In the genomic region with DNA sequence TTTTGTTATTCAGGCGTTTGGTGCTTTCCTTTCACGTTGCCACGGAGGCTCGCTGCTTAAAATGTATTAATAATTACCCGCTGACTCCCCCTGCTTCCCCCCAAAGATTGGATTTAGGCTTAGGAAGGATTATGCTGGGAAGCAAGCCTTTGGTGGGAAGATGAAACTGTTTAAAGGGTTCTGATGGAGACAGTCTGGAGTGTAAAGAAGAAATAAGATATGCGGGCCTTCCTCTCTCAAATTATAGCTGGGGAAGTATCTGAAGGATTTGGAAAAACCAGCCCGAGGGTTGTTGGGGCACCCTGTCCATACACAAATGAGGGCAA, we compare ENCODE assay signal across 8 cellular contexts. TPM values are rescaled to one million over a fixed set of nuclear protein-coding genes. Genes with fewer than 3 reads are reported as not detected.
DNase-seq lines count a peak whose midpoint lies in the region; ATAC-seq and TF ChIP-seq lines count a peak whose summit lies in the region.

No MANE protein-coding gene starts in this region.

- H3K9me3 ChIP-seq in thoracic aorta: no peaks in the 10 kb centered on the region

- peaks cover 6 to 19% of the 10 kb centered on the region in 2 donors for H3K4me1 ChIP-seq in thoracic aorta (ENCODE audit: control insufficient read depth in 1 of 2, low read depth in 2 of 2)

- CTCF ChIA-PET in activated CD4-positive, alpha-beta T cell treated with anti-CD3 and anti-CD28 coated beads, Interleukin-2, amount 10 ng/mL, durations not matched to agents 7 days and 5 days (lab: Charles Lee): interaction anchor here (1.0 to 2.1 kb wide), 2 partner anchors 10 to 61 kb away, joined by 3 to 11 read pairs; no protein-coding TSS in a partner anchor

- H3K36me3 Mint-ChIP-seq in activated CD4-positive, alpha-beta T cell treated with anti-CD3 and anti-CD28 coated beads, Interleukin-2, amount 10 ng/mL, durations not matched to agents 7 days and 5 days (ENCODE audit: low read depth): peaks cover 7% of the 10 kb centered on the region

- peaks cover 59% of the 10 kb centered on the region for H3K4me1 Mint-ChIP-seq in activated CD4-positive, alpha-beta T cell treated with anti-CD3 and anti-CD28 coated beads, Interleukin-2, amount 10 ng/mL, durations not matched to agents 7 days and 5 days

- H3K4me3 ChIP-seq in astrocyte of the cerebellum (ENCODE audit: low read depth, low read length): peak overlapping the region; percentile 67
- peak overlapping the region; percentile 88 for H3K4me3 ChIP-seq in lower leg skin (ENCODE audit: low read depth, poor library complexity, severe bottlenecking)
- H3K4me3 ChIP-seq in thoracic aorta: peak overlapping the region; percentile 94

- peaks cover 2% of the 10 kb centered on the region for H3K27me3 Mint-ChIP-seq in activated CD4-positive, alpha-beta T cell treated with anti-CD3 and anti-CD28 coated beads, Interleukin-2, amount 10 ng/mL, durations not matched to agents 7 days and 5 days

- H3K36me3 ChIP-seq in thoracic aorta: no peaks in the 10 kb centered on the region

- H3K27ac Mint-ChIP-seq in activated CD4-positive, alpha-beta T cell treated with anti-CD3 and anti-CD28 coated beads, Interleukin-2, amount 10 ng/mL, durations not matched to agents 7 days and 5 days: peak overlapping the region; percentile 90

- no peak for DNase-seq in activated CD4-positive, alpha-beta T cell treated with anti-CD3 and anti-CD28 coated beads, Interleukin-2, amount 10 ng/mL, durations not matched to agents 7 days and 5 days
- DNase-seq in activated CD4-positive, alpha-beta T cell treated with anti-CD3 and anti-CD28 coated beads, Interleukin-2, amount 50 U/mL, for 1 hour: no peak
- DNase-seq in astrocyte of the cerebellum (ENCODE audit: low read depth) (no peak), lower leg skin (ENCODE audit: low spot score in 2 of 2) (no peak), thoracic aorta (ENCODE audit: low spot score) (no peak)

- no peak for ATAC-seq in thoracic aorta (ENCODE audit: insufficient number of reproducible peaks, low FRiP score, low read depth)
- no peak for ATAC-seq in GM19467 (IDR thresholded peaks at IDR 0.05; ENCODE audit: unreplicated experiment)
- no peak for ATAC-seq in HG02610 (IDR thresholded peaks at IDR 0.05; ENCODE audit: unreplicated experiment)
- no peak for ATAC-seq in HG02759 (IDR thresholded peaks at IDR 0.05; ENCODE audit: unreplicated experiment)

- peak overlapping the region; percentile 87 for H3K4me3 Mint-ChIP-seq in activated CD4-positive, alpha-beta T cell treated with anti-CD3 and anti-CD28 coated beads, Interleukin-2, amount 10 ng/mL, durations not matched to agents 7 days and 5 days

- POLR2A ChIA-PET in activated CD4-positive, alpha-beta T cell treated with anti-CD3 and anti-CD28 coated beads, Interleukin-2, amount 10 ng/mL, durations not matched to agents 7 days and 5 days (lab: Charles Lee): no interaction called here

- WGBS in lower leg skin, 2 donors: 5 to 8% methylated on average over 7 of the region's 7 CpGs

- no peak for TF ChIP-seq POLR2A in lower leg skin (IDR thresholded peaks at IDR 0.05)

- in situ Hi-C loops in astrocyte of the cerebellum (cut with HindIII; ENCODE audit: low sequenced_read_pairs): no loop called here

- H3K27me3 ChIP-seq in thoracic aorta (replicated peaks; ENCODE audit: insufficient read depth): no peaks in the 10 kb centered on the region

- intact Hi-C loops in lower leg skin (cut with DNase I; ENCODE audit: low total_unique reads): no loop called here

- H3K9me3 Mint-ChIP-seq in activated CD4-positive, alpha-beta T cell treated with anti-CD3 and anti-CD28 coated beads, Interleukin-2, amount 10 ng/mL, durations not matched to agents 7 days and 5 days: no peaks in the 10 kb centered on the region

- no peak overlapping the region for H3K27ac ChIP-seq in thoracic aorta

- TF ChIP-seq CTCF in astrocyte of the cerebellum (IDR thresholded peaks at IDR 0.05; ENCODE audit: low read depth, low read length, missing control alignments): no peak
- no peak for TF ChIP-seq CTCF in lower leg skin (IDR thresholded peaks at IDR 0.05)
- TF ChIP-seq CTCF in thoracic aorta (IDR thresholded peaks at IDR 0.05): no peak

RNA-seq across cellular contexts. Expression of a gene that starts 1.1 kb away (rescaled TPM):
- 10 to 100 TPM; 43.1 to 45.7 TPM for total RNA-seq in activated CD4-positive, alpha-beta T cell treated with anti-CD3 and anti-CD28 coated beads, Interleukin-2, amount 10 ng/mL, durations not matched to agents 7 days and 5 days
- 10 to 100 TPM; 26.0 to 37.5 (median 35.0) TPM for total RNA-seq in lower leg skin
- total RNA-seq in thoracic aorta: 10 to 100 TPM; 17.6 to 46.0 TPM
